ENCODE assay signal across 8 cellular contexts in genomic region chr6:33744001-33744848, GRCh38. TPM values are rescaled to one million over a fixed set of nuclear protein-coding genes. Genes with fewer than 3 reads are reported as not detected.
A peak's percentile ranks its signal among the peaks of the same experiment; 100 is the strongest.
DNase-seq lines count a peak whose midpoint lies in the region; ATAC-seq and TF ChIP-seq lines count a peak whose summit lies in the region.

No MANE protein-coding gene starts in this region.

- H3K4me3 ChIP-seq in ascending aorta, result no peak overlapping the region

- no peaks in the 10 kb centered on the region for H3K4me1 ChIP-seq in ascending aorta

- no peaks in the 10 kb centered on the region for H3K27me3 ChIP-seq in ascending aorta

- no peaks in the 10 kb centered on the region for H3K36me3 ChIP-seq in ascending aorta

- no peaks in the 10 kb centered on the region for H3K9me3 ChIP-seq in ascending aorta

- TF ChIP-seq CTCF in GM10266 (IDR thresholded peaks at IDR 0.05; ENCODE audit: control insufficient read depth, insufficient read depth, low read depth, missing control alignments) (peak; percentile 90), ascending aorta (IDR thresholded peaks at IDR 0.05) (peak; percentile 66 to 83 (median 83))

- peak; percentile 83 for DNase-seq in GM10266 (ENCODE audit: extremely low spot score)
- DNase-seq in NCI-H1694 treated with DMSO at 0.1 percent for 48 hours (lab: John Stamatoyannopoulos, UW), result peak; percentile 90
- peak; percentile 40 to 70 (median 60) for DNase-seq in T-helper 2 cell
- DNase-seq in ascending aorta (ENCODE audit: low spot score in 2 of 2), result peak in 1 of 2 donors; percentile 79
- DNase-seq in hepatic stellate cell (ENCODE audit: low spot score), result peak; percentile 89
- DNase-seq in sciatic nerve (ENCODE audit: low spot score), result peak; percentile 80

- H3K27ac ChIP-seq in ascending aorta, result no peak overlapping the region

- ATAC-seq in sciatic nerve, result peak; percentile 81
- ATAC-seq in HG02884 (IDR thresholded peaks at IDR 0.05; ENCODE audit: unreplicated experiment), result no peak
- ATAC-seq in GM18861 (IDR thresholded peaks at IDR 0.05; ENCODE audit: unreplicated experiment), result no peak

- intact Hi-C loops in ascending aorta (cut with DNase I) (loop anchor here (2.0 kb wide), 2 partner anchors 27 to 411 kb away; no protein-coding TSS in a partner anchor), sciatic nerve (cut with DNase I) (no loop called here)

RNA-seq across cellular contexts. Expression of gene IP6K3, which starts 2.5 kb away (rescaled TPM):
- total RNA-seq in ascending aorta, result not detected
- 0.31 TPM for total RNA-seq in sciatic nerve

RNA-seq across cellular contexts. Expression of gene UQCC2, which starts 32.7 kb away (rescaled TPM):
- total RNA-seq in ascending aorta (2.6 TPM), sciatic nerve (32.7 TPM)

RNA-seq across cellular contexts. Expression of gene LEMD2, which starts 44.7 kb away (rescaled TPM):
- 104 TPM for total RNA-seq in ascending aorta
- 55.2 TPM for total RNA-seq in sciatic nerve

RNA-seq across cellular contexts. Expression of gene MLN, which starts 59.6 kb away (rescaled TPM):
- total RNA-seq in ascending aorta (not detected), sciatic nerve (not detected)
